14 cellular contexts compared by ENCODE assay signal in genomic region chr7:21383833-21384220, GRCh38. TPM values are rescaled to one million over a fixed set of nuclear protein-coding genes. Genes with fewer than 3 reads are reported as not detected.
A peak's percentile ranks its signal among the peaks of the same experiment; 100 is the strongest.
DNase-seq lines count a peak whose midpoint lies in the region; ATAC-seq and TF ChIP-seq lines count a peak whose summit lies in the region.
"Had no signal": no experiment of that assay in that cellular context is flagged by ENCODE, and none has a peak within 500 bp of the region (broad histone marks: within the 10 kb centered on the region; RNA-seq: fewer than 3 reads in every experiment).

No MANE protein-coding gene starts in this region.

- H3K4me3 ChIP-seq in esophagus muscularis mucosa, result no peak overlapping the region

- H3K27me3 ChIP-seq in esophagus muscularis mucosa, result no peaks in the 10 kb centered on the region

- no peaks in the 10 kb centered on the region for H3K36me3 ChIP-seq in esophagus muscularis mucosa
- H3K36me3 ChIP-seq: WERI-Rb-1 had no signal

- 30% methylated on average over 2 of the region's 2 CpGs for WGBS in esophagus muscularis mucosa

- no peak for DNase-seq in activated T-cell treated with anti-CD3 and anti-CD28 coated beads, Interleukin-2, amount 50 U/mL, for 1 hour
- no peak for DNase-seq in esophagus muscularis mucosa (ENCODE audit: extremely low spot score)
- DNase-seq in D341Med (ENCODE audit: low spot score), result no peak
- DNase-seq in NCI-H526 treated with DMSO at 0.1 percent for 48 hours (lab: John Stamatoyannopoulos, UW), result no peak
- DNase-seq: CD4-positive, alpha-beta T cell; endodermal cell; hypothalamus; NCI-H1694 treated with DMSO at 0.1 percent for 48 hours; WERI-Rb-1 had no signal

- ATAC-seq in GM18498 (IDR thresholded peaks at IDR 0.05; ENCODE audit: unreplicated experiment) (peak; percentile 86), GM19351 (IDR thresholded peaks at IDR 0.05; ENCODE audit: unreplicated experiment) (peak; percentile 74), HG02798 (IDR thresholded peaks at IDR 0.05; ENCODE audit: poor library complexity, unreplicated experiment) (peak; percentile 93), HG03565 (IDR thresholded peaks at IDR 0.05; ENCODE audit: unreplicated experiment) (peak; percentile 71)
- ATAC-seq: stimulated activated memory B cell treated with anti-CD40 and anti-IgM and Interleukin-4, amounts not matched to agents 10 μg/mL and 1 μg/mL and 100 μg/mL, for 72 hours had no signal

- TF ChIP-seq EP300 in esophagus muscularis mucosa (IDR thresholded peaks at IDR 0.05), result no peak

- H3K27ac ChIP-seq in esophagus muscularis mucosa (replicated peaks in 1 of 4), result no peak overlapping the region
- H3K27ac ChIP-seq: WERI-Rb-1 had no signal

- H3K4me1 ChIP-seq in esophagus muscularis mucosa, result no peaks in the 10 kb centered on the region

- no peak for TF ChIP-seq POLR2A in esophagus muscularis mucosa (IDR thresholded peaks at IDR 0.05; ENCODE audit: low read depth)

- intact Hi-C loops in esophagus muscularis mucosa (cut with DNase I), result no loop called here

- no peak for TF ChIP-seq CTCF in esophagus muscularis mucosa (IDR thresholded peaks at IDR 0.05)

- H3K9me3 ChIP-seq in esophagus muscularis mucosa, result no peaks in the 10 kb centered on the region

RNA-seq across cellular contexts. Expression of gene SP4, which starts 44.1 kb away (rescaled TPM):
- 10 to 100 TPM in 2 of 4 donors, 1 to 10 TPM in 2; 8.0 to 44.9 (median 14.0) TPM for total RNA-seq in esophagus muscularis mucosa
